In the genomic region with DNA sequence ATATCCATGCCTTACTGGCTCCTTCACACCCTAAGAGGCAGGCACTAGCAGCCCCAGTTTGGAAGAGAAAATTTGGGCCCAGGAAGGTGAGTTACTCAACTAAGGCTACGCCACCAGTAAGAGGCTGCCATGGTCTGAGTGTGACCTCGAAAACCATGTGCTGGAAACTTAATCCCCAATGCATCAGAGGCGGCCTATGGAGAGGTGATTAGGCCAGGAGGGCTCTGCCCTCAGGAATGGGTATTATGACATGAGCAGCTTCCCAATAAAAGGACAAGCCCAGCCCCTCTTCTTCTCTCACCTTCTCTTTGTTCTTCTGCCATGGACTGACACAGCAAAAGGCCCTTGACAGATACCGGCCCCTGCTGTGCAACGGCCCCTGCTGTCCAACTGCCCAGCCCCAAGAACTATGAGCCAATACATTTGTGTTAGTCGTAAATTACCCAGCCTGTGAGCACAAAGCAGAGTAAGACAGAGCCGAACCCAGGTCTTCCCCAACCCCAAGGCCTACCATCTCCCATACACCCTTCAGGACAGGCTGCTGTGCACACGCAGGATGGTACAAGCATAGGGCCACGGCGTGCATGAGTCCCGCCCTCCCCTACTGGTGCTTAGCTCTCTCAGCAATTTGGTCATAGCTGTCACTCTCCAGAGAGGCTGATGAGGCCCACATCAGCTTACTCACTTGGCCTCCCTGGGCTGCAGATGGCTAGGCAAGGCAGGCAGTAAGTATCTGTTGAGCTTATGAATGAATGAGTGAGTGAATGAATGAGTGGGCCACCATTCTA, we compare ENCODE assay signal across 1 cellular context.
TF ChIP-seq lines count a peak whose summit lies in the region.

No MANE protein-coding gene starts in this region.

TF ChIP-seq in H1, 55 proteins besides CTCF, POLR2A, EP300 and RAD21:
- TF ChIP-seq SP2 (IDR thresholded peaks at IDR 0.05; ENCODE audit: low read length), result no peak
- TF ChIP-seq KDM1A (IDR thresholded peaks at IDR 0.05; ENCODE audit: borderline replicate concordance, low read length), result no peak
- TF ChIP-seq ATF3 (IDR thresholded peaks at IDR 0.05; ENCODE audit: insufficient read depth, low read depth, low read length), result no peak
